Comparison of ENCODE assay signal across 1 cellular context in the genomic region with DNA sequence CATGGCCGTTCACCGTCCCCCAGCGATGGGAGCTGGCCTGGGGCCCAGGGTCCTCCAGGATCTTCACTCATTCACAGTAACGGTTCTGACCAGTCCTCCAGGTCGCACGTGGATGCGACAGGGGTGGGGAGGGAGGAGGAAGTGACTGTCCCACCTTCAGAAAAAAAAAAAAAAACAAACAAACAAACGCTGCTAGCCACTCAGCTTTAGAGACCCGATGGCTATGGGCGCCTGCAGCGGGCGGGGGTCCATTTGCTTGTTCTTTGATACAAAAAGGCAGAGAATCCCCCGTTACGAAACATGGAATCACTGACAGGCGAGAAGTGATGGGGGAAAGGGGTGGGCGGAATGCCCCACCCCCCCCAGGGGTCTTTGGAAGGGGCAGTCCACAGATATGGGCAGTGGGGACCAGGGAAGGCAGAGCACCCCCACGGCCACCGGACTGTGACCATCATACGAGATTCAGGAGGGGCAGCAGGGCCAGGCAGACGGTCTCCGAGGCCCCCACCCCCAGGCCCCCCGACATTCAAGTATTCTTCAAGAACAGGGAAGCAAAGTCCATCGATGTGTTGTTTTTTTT.
TF ChIP-seq lines count a peak whose summit lies in the region.

No MANE protein-coding gene starts in this region.

TF ChIP-seq in HEK293, 187 proteins besides CTCF, POLR2A, EP300 and RAD21:
- TF ChIP-seq ZNF354C (tag by site-specific recombination; IDR thresholded peaks at IDR 0.05; ENCODE audit: borderline replicate concordance, low read depth) (no peak), ZNF184 (tag by site-specific recombination; IDR thresholded peaks at IDR 0.05) (no peak), KLF10 (tag by site-specific recombination; IDR thresholded peaks at IDR 0.05) (no peak), ZNF76 (tag by site-specific recombination; IDR thresholded peaks at IDR 0.05; ENCODE audit: borderline replicate concordance, low read depth) (no peak)
- TF ChIP-seq, protein P1, sequence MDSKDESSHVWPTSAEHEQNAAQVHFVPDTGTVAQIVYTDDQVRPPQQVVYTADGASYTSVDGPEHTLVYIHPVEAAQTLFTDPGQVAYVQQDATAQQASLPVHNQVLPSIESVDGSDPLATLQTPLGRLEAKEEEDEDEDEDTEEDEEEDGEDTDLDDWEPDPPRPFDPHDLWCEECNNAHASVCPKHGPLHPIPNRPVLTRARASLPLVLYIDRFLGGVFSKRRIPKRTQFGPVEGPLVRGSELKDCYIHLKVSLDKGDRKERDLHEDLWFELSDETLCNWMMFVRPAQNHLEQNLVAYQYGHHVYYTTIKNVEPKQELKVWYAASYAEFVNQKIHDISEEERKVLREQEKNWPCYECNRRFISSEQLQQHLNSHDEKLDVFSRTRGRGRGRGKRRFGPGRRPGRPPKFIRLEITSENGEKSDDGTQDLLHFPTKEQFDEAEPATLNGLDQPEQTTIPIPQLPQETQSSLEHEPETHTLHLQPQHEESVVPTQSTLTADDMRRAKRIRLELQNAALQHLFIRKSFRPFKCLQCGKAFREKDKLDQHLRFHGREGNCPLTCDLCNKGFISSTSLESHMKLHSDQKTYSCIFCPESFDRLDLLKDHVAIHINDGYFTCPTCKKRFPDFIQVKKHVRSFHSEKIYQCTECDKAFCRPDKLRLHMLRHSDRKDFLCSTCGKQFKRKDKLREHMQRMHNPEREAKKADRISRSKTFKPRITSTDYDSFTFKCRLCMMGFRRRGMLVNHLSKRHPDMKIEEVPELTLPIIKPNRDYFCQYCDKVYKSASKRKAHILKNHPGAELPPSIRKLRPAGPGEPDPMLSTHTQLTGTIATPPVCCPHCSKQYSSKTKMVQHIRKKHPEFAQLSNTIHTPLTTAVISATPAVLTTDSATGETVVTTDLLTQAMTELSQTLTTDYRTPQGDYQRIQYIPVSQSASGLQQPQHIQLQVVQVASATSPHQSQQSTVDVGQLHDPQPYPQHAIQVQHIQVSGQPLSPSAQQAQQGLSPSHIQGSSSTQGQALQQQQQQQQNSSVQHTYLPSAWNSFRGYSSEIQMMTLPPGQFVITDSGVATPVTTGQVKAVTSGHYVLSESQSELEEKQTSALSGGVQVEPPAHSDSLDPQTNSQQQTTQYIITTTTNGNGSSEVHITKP (tag by site-specific recombination; IDR thresholded peaks at IDR 0.05) = peak; percentile 61; the same call in 1 of the 2 replicates
- TF ChIP-seq, protein P2, sequence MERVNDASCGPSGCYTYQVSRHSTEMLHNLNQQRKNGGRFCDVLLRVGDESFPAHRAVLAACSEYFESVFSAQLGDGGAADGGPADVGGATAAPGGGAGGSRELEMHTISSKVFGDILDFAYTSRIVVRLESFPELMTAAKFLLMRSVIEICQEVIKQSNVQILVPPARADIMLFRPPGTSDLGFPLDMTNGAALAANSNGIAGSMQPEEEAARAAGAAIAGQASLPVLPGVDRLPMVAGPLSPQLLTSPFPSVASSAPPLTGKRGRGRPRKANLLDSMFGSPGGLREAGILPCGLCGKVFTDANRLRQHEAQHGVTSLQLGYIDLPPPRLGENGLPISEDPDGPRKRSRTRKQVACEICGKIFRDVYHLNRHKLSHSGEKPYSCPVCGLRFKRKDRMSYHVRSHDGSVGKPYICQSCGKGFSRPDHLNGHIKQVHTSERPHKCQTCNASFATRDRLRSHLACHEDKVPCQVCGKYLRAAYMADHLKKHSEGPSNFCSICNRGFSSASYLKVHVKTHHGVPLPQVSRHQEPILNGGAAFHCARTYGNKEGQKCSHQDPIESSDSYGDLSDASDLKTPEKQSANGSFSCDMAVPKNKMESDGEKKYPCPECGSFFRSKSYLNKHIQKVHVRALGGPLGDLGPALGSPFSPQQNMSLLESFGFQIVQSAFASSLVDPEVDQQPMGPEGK (tag by site-specific recombination; IDR thresholded peaks at IDR 0.05) = 0 out of 2 replicates have a peak, but pooled peaks have one; percentile 22
- TF ChIP-seq, protein P3, sequence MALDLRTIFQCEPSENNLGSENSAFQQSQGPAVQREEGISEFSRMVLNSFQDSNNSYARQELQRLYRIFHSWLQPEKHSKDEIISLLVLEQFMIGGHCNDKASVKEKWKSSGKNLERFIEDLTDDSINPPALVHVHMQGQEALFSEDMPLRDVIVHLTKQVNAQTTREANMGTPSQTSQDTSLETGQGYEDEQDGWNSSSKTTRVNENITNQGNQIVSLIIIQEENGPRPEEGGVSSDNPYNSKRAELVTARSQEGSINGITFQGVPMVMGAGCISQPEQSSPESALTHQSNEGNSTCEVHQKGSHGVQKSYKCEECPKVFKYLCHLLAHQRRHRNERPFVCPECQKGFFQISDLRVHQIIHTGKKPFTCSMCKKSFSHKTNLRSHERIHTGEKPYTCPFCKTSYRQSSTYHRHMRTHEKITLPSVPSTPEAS (tag by site-specific recombination; IDR thresholded peaks at IDR 0.05) = no peak
- TF ChIP-seq, protein P4, sequence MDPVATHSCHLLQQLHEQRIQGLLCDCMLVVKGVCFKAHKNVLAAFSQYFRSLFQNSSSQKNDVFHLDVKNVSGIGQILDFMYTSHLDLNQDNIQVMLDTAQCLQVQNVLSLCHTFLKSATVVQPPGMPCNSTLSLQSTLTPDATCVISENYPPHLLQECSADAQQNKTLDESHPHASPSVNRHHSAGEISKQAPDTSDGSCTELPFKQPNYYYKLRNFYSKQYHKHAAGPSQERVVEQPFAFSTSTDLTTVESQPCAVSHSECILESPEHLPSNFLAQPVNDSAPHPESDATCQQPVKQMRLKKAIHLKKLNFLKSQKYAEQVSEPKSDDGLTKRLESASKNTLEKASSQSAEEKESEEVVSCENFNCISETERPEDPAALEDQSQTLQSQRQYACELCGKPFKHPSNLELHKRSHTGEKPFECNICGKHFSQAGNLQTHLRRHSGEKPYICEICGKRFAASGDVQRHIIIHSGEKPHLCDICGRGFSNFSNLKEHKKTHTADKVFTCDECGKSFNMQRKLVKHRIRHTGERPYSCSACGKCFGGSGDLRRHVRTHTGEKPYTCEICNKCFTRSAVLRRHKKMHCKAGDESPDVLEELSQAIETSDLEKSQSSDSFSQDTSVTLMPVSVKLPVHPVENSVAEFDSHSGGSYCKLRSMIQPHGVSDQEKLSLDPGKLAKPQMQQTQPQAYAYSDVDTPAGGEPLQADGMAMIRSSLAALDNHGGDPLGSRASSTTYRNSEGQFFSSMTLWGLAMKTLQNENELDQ (tag by site-specific recombination; IDR thresholded peaks at IDR 0.05; ENCODE audit: low read depth) = no peak
